Comparison of ENCODE assay signal across 16 cellular contexts in the genomic region with DNA sequence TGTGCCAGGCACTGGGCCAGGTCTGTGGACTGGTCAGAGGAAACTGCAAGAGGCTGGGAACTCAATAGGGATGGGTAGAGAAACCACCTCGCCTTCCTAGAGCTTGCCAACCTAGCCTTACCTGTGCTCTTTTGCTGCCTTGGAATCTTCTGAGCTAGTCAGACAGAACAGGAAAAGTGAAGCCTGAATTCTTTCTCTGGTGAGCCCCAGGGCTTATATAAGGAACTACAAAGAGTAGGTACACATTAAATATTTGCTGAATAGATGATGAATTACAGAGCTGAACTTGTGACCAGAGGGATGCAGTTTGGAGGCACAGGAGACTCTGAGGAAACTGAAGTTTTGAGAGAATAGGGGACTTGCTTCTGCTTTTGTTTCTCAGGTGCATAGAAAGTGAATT. TPM values are rescaled to one million over a fixed set of nuclear protein-coding genes. Genes with fewer than 3 reads are reported as not detected.
DNase-seq lines count a peak whose midpoint lies in the region; ATAC-seq and TF ChIP-seq lines count a peak whose summit lies in the region.
"Had no signal": no experiment of that assay in that cellular context is flagged by ENCODE, and none has a peak within 500 bp of the region (broad histone marks: within the 10 kb centered on the region; RNA-seq: fewer than 3 reads in every experiment).

No MANE protein-coding gene starts in this region.

- peaks cover 15% of the 10 kb centered on the region; the same call in 1 of the 2 replicates for H3K27me3 ChIP-seq in PC-3 (ENCODE audit: low read length)

- H3K4me1 Mint-ChIP-seq in mesothelial cell of epicardium (peaks cover 12% of the 10 kb centered on the region), type B pancreatic cell (ENCODE audit: unreplicated experiment) (no peaks in the 10 kb centered on the region)
- H3K4me1 Mint-ChIP-seq: CD8-positive, alpha-beta memory T cell had no signal

- H3K4me3 ChIP-seq in PC-3 (ENCODE audit: low read length) = no peak overlapping the region

- POLR2A ChIA-PET in PC-3 (lab: Charles Lee; ENCODE audit: unreplicated experiment) = no interaction called here

- ATAC-seq in PC-3 = no peak

- H3K9me3 Mint-ChIP-seq in mesothelial cell of epicardium = peaks cover 13% of the 10 kb centered on the region
- H3K9me3 Mint-ChIP-seq in type B pancreatic cell = peaks cover 7% of the 10 kb centered on the region

- H2AFZ ChIP-seq in PC-3 (ENCODE audit: low read length) = no peak overlapping the region

- peak overlapping the region; percentile 13 for H3K27ac Mint-ChIP-seq in mesothelial cell of epicardium
- peak overlapping the region; percentile 30 for H3K27ac Mint-ChIP-seq in type B pancreatic cell
- H3K27ac Mint-ChIP-seq: CD8-positive, alpha-beta memory T cell; HFFc6 had no signal

- H3K36me3 Mint-ChIP-seq in mesothelial cell of epicardium = no peaks in the 10 kb centered on the region
- no peaks in the 10 kb centered on the region for H3K36me3 Mint-ChIP-seq in type B pancreatic cell

- DNase-seq in SIG-M5 treated with dmso at 0.1 percent for 504 hours (lab: John Stamatoyannopoulos, UW; ENCODE audit: unreplicated experiment) (peak; percentile 46), SIG-M5 (lab: John Stamatoyannopoulos, UW) (no peak), PC-3 (peak; percentile 8), mesothelial cell of epicardium (ENCODE audit: low spot score in 2 of 2, unreplicated experiment in 2 of 2) (no peak), type B pancreatic cell (ENCODE audit: extremely low spot score, unreplicated experiment) (no peak), C1 segment of cervical spinal cord (lab: John Stamatoyannopoulos, UW) (no peak), iPS-NIHi11 (ENCODE audit: low spot score) (no peak), NCI-H1930 (lab: John Stamatoyannopoulos, UW) (no peak)
- DNase-seq: CD8-positive, alpha-beta memory T cell; DMS53; GF-D8; HCEC 1CT; HFFc6 had no signal

- no peaks in the 10 kb centered on the region for H4K20me1 ChIP-seq in PC-3 (ENCODE audit: low read length)

- H3K4me3 Mint-ChIP-seq in mesothelial cell of epicardium (no peak overlapping the region), type B pancreatic cell (peak overlapping the region; percentile 32)
- H3K4me3 Mint-ChIP-seq: CD8-positive, alpha-beta memory T cell; HFFc6 had no signal

- H3K79me2 ChIP-seq in PC-3 (ENCODE audit: low read length) = no peaks in the 10 kb centered on the region

- H3K36me3 ChIP-seq in PC-3 (ENCODE audit: low read depth, low read length) = no peaks in the 10 kb centered on the region

- intact Hi-C loops in PC-3 (cut with micrococcal nuclease) = no loop called here

- H3K9me3 ChIP-seq in PC-3 (ENCODE audit: low read length) = no peaks in the 10 kb centered on the region

- no peak overlapping the region for H3K27ac ChIP-seq in PC-3 (ENCODE audit: low read length)
- H3K27ac ChIP-seq: 22Rv1 had no signal

- CTCF ChIA-PET in PC-3 (lab: Charles Lee) = no interaction called here

- H3K27me3 Mint-ChIP-seq in mesothelial cell of epicardium (ENCODE audit: low read depth) (peaks cover 12% of the 10 kb centered on the region), type B pancreatic cell (peaks cover 4% of the 10 kb centered on the region)

- no peaks in the 10 kb centered on the region for H3K9me2 ChIP-seq in PC-3 (replicated peaks; ENCODE audit: low read length)

- TF ChIP-seq CTCF in PC-3 (conservative IDR thresholded peaks at IDR 0.05; ENCODE audit: low read depth, low read length) (no peak), mesothelial cell of epicardium (IDR thresholded peaks at IDR 0.05; ENCODE audit: unreplicated experiment) (no peak), type B pancreatic cell (conservative IDR thresholded peaks at IDR 0.05) (no peak)

- H3K4me1 ChIP-seq in PC-3 (ENCODE audit: insufficient read depth, low read length) = no peaks in the 10 kb centered on the region

- no peak overlapping the region for H3K9ac ChIP-seq in PC-3 (ENCODE audit: low read length)

- H3K4me2 ChIP-seq in PC-3 (ENCODE audit: low read length) = no peak overlapping the region

- BruUV-seq in PC-3 (replicated peaks; lab: Mats Ljungman, UMichigan) = no TSS peak

- H3F3A ChIP-seq in PC-3 (ENCODE audit: low read length, unreplicated experiment) = no peaks in the 10 kb centered on the region

RNA-seq across cellular contexts. Expression of a gene that starts 15.6 kb away (rescaled TPM):
- total RNA-seq in PC-3 (2014; rRNA removed) (not detected in 2 replicates), mesothelial cell of epicardium (0.47 to 0.66 TPM (median 0.51 TPM) in 3 replicates), type B pancreatic cell (ENCODE audit: low replicate concordance) (not detected in 2 replicates)
- total RNA-seq: CD8-positive, alpha-beta memory T cell; HFFc6 had no signal

RNA-seq across cellular contexts. Expression of a gene that starts 23.0 kb away (rescaled TPM):
- total RNA-seq in PC-3 (2014; rRNA removed) (not detected in 2 replicates), mesothelial cell of epicardium (not detected in 3 replicates), type B pancreatic cell (ENCODE audit: low replicate concordance) (1.5 TPM in 1 of 2 replicates, not detected in the other)
- total RNA-seq: A673; CD8-positive, alpha-beta memory T cell; H1; HFFc6 had no signal

RNA-seq across cellular contexts. Expression of a gene that starts 55.3 kb away (rescaled TPM):
- total RNA-seq in PC-3 (2014; rRNA removed) (35.2 and 37.4 TPM in 2 replicates), mesothelial cell of epicardium (27.2 to 28.6 TPM (median 27.8 TPM) in 3 replicates), type B pancreatic cell (ENCODE audit: low replicate concordance) (30.8 and 33.8 TPM in 2 replicates)

Comparison
In these comparisons a context has a peak if more than half of its experiments do, and no peak if none do; other contexts are left out.
1. DNase-seq: peak in SIG-M5 treated with dmso at 0.1 percent for 504 hours (single experiment) and PC-3 (single experiment); none in SIG-M5 (single experiment), mesothelial cell of epicardium (0 of 2), type B pancreatic cell (single experiment), C1 segment of cervical spinal cord (0 of 14), iPS-NIHi11 (single experiment) and NCI-H1930 (0 of 2).